ENCODE assay signal across 8 cellular contexts in the genomic region with DNA sequence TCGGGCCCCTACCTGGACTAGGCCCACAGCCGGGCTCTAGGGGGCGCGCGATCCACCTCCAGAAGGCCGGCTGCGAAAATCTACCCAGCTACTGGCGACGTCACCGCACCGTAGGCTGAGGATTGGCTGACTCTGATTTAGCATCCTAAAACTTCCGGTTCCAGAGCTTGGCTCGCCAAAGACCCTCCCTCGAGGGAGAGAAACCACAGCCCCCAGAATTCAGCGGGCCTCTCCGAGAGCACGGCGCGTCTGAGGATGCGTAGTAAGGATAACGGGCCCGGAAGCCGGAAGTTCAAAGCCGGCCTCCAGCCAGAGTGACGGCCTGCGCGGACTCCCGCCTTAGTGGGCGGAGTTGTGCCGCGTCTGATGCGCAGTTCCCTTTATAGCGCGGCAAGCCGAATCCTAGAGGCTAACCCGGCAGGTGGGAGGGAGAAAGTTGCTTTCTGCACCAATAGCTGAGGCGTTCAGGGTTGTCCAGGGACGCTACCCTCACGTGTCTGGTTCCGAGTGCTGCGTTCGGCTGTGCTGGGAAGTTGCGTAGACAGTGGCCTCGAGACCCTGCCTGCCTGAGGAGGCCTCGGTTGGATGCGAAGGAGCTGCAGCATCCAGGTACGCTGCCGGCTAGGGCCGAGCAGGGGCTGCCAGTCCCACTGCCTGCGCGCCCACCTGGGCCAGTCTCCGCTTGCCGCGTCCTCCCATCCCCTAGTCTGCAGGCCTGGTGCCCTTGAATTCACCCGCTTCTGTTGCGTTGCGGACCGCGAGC. TPM values are rescaled to one million over a fixed set of nuclear protein-coding genes. Genes with fewer than 3 reads are reported as not detected.
DNase-seq lines count a peak whose midpoint lies in the region; ATAC-seq and TF ChIP-seq lines count a peak whose summit lies in the region.

TSS of gene COX14 (plus strand) at position 544 of the 763 bp plus-strand sequence. CDS start 7,808 bp downstream, outside the sequence.

- peaks cover 29% of the 10 kb centered on the region for H3K36me3 Mint-ChIP-seq in activated B cell treated with CpG ODN at 0.5 μM for 24 hours (ENCODE audit: low read depth)

- CTCF ChIA-PET in activated B cell treated with CpG ODN at 0.5 μM for 24 hours (lab: Charles Lee) = interaction anchor here (0.7 to 4.2 kb wide), 19 partner anchors 9 to 653 kb away, joined by 3 to 48 read pairs (median 8); partner anchors contain the start of genes CERS5, GPD1, RACGAP1 and SMARCD1

- H3K9me3 Mint-ChIP-seq in activated B cell treated with CpG ODN at 0.5 μM for 24 hours = no peaks in the 10 kb centered on the region

- no peak for TF ChIP-seq CTCF in activated B cell treated with CpG ODN at 0.5 μM for 24 hours (IDR thresholded peaks at IDR 0.05)

- peaks cover 66% of the 10 kb centered on the region for H3K4me1 Mint-ChIP-seq in activated B cell treated with CpG ODN at 0.5 μM for 24 hours

- H3K27ac Mint-ChIP-seq in activated B cell treated with CpG ODN at 0.5 μM for 24 hours = peak within 1 kb of the TSS; percentile 95

- DNase-seq in AG08395 (ENCODE audit: low spot score) (peak; percentile 99), NCI-H226 (peak; percentile 100), activated B cell treated with CpG ODN at 0.5 μM for 24 hours (peak; percentile 98), inferior parietal cortex (ENCODE audit: extremely low spot score) (peak; percentile 100)
- peak; percentile 100 for DNase-seq in central memory CD4-positive, alpha-beta T cell
- DNase-seq in stimulated activated CD4-positive, alpha-beta T cell treated with anti-CD3 and anti-CD28 coated beads, Interleukin-12 subunit alpha, Interleukin-12 subunit beta, amount 100 ng/mL, for 24 hours (ENCODE audit: low read depth in 2 of 2) = peak; percentile 97 to 99

- H3K27me3 Mint-ChIP-seq in activated B cell treated with CpG ODN at 0.5 μM for 24 hours = no peaks in the 10 kb centered on the region

- POLR2A ChIA-PET in activated B cell treated with CpG ODN at 0.5 μM for 24 hours (lab: Charles Lee) = interaction anchor here (0.6 to 8.0 kb wide), 35 partner anchors 8 to 1958 kb away, joined by 3 to 262 read pairs (median 4); partner anchors contain the start of genes ARF3, ATF1, ATG101 and BCDIN3D

- peak within 1 kb of the TSS; percentile 97 for H3K4me3 Mint-ChIP-seq in activated B cell treated with CpG ODN at 0.5 μM for 24 hours

- intact Hi-C loops in activated B cell treated with CpG ODN at 0.5 μM for 24 hours (cut with micrococcal nuclease) = loop anchor here (1.0 to 5.0 kb wide), 11 partner anchors 25 to 935 kb away; partner anchors contain the start of genes ATF1, BCDIN3D, CERS5 and LETMD1

- peak; percentile 82 for ATAC-seq in GM18907 (IDR thresholded peaks at IDR 0.05; ENCODE audit: unreplicated experiment)
- peak; percentile 83 for ATAC-seq in HG03175 (IDR thresholded peaks at IDR 0.05; ENCODE audit: unreplicated experiment)
- ATAC-seq in activated B cell treated with CpG ODN at 0.5 μM for 24 hours (ENCODE audit: low read depth) = peak; percentile 78

RNA-seq across cellular contexts. Expression of gene COX14, which starts in this region (rescaled TPM):
- total RNA-seq in activated B cell treated with CpG ODN at 0.5 μM for 24 hours = 40.8 and 42.4 TPM in 2 replicates

Comparison
In these comparisons a context has a peak if more than half of its experiments do, and no peak if none do; other contexts are left out.
1. Peak in every context shown above with its lines: DNase-seq and ATAC-seq.